Comparison of ENCODE assay signal across 8 cellular contexts in genomic region chr15:93072440-93073394, GRCh38. TPM values are rescaled to one million over a fixed set of nuclear protein-coding genes. Genes with fewer than 3 reads are reported as not detected.
DNase-seq lines count a peak whose midpoint lies in the region; ATAC-seq and TF ChIP-seq lines count a peak whose summit lies in the region.

No MANE protein-coding gene starts in this region.

- no peaks in the 10 kb centered on the region for H3K9me2 ChIP-seq in GM23338 (ENCODE audit: insufficient read depth)

- DNase-seq in GM23338 (ENCODE audit: low spot score): peak; percentile 90
- peak; percentile 28 for DNase-seq in NCI-H2227 treated with DMSO at 0.1 percent for 48 hours (lab: John Stamatoyannopoulos, UW)
- DNase-seq in cardiac fibroblast (ENCODE audit: low read depth in 2 of 2): peak; percentile 42 to 81
- DNase-seq in islet precursor cell: peak; percentile 88
- DNase-seq in stimulated activated CD4-positive, alpha-beta T cell treated with anti-CD3 and anti-CD28 coated beads, Interleukin-2, amount 100 ng/mL, for 48 hours: no peak
- no peak for DNase-seq in LoVo (ENCODE audit: low spot score)

- TF ChIP-seq CTCF in GM23338 (conservative IDR thresholded peaks at IDR 0.05; ENCODE audit: low read depth in 2 of 2): no peak
- no peak for TF ChIP-seq CTCF in cardiac fibroblast (IDR thresholded peaks at IDR 0.05; ENCODE audit: low read depth, low read length)

- H4K20me1 ChIP-seq in GM23338 (replicated peaks; ENCODE audit: insufficient read depth): peaks cover 34% of the 10 kb centered on the region

- H3K4me3 ChIP-seq in GM23338 (peak overlapping the region; percentile 72), cardiac fibroblast (replicated peaks in 1 of 2; ENCODE audit: low read depth in 2 of 2, low read length in 2 of 2) (peak overlapping the region; percentile 54 to 92), skin epidermis (peak overlapping the region; percentile 46 to 65 (median 50))

- H3K9me3 Mint-ChIP-seq in GM23338: no peaks in the 10 kb centered on the region

- peak overlapping the region; percentile 74; the same call in 1 of the 2 replicates for H2AFZ ChIP-seq in GM23338

- H3K27ac ChIP-seq in GM23338 (ENCODE audit: low read depth): peak overlapping the region; percentile 89
- H3K27ac ChIP-seq in skin epidermis: peak overlapping the region in 18 of 21 experiments; percentile 48 to 89 (median 80)

- peaks cover 4% of the 10 kb centered on the region for H3F3A ChIP-seq in GM23338 (replicated peaks; ENCODE audit: low read depth)

- peaks cover 23% of the 10 kb centered on the region for H3K27me3 Mint-ChIP-seq in GM23338 (ENCODE audit: insufficient read depth, low read depth, poor library complexity)

- H3K4me1 ChIP-seq in GM23338 (ENCODE audit: insufficient read depth): peaks cover 42% of the 10 kb centered on the region

- H3K4me2 ChIP-seq in GM23338: peak overlapping the region; percentile 95

- ATAC-seq in GM23338 (peak; percentile 76), GM18517 (IDR thresholded peaks at IDR 0.05; ENCODE audit: unreplicated experiment) (no peak)

- H3K27ac Mint-ChIP-seq in GM23338: peak overlapping the region; percentile 93

- peak overlapping the region; percentile 92 for H3K4me3 Mint-ChIP-seq in GM23338

- peaks cover 63% of the 10 kb centered on the region for H3K4me1 Mint-ChIP-seq in GM23338

- H3K36me3 ChIP-seq in GM23338 (ENCODE audit: insufficient read depth): no peaks in the 10 kb centered on the region

- peaks cover 24% of the 10 kb centered on the region for H3K36me3 Mint-ChIP-seq in GM23338 (ENCODE audit: low read depth)

- peaks cover 67% of the 10 kb centered on the region for H3K79me2 ChIP-seq in GM23338 (replicated peaks; ENCODE audit: insufficient read depth)

- peaks cover 20% of the 10 kb centered on the region for H3K27me3 ChIP-seq in GM23338 (ENCODE audit: insufficient read depth)

TF ChIP-seq in GM23338, 12 proteins besides CTCF, POLR2A, EP300 and RAD21:
- TF ChIP-seq CREB1 (CRISPR knock-in tag; IDR thresholded peaks at IDR 0.05; ENCODE audit: low read depth): peak; percentile 54
- TF ChIP-seq POLR2AphosphoS5 (IDR thresholded peaks at IDR 0.05; ENCODE audit: low read depth): peak; percentile 49; the same call in 1 of the 2 replicates
- no peak for TF ChIP-seq EZH2phosphoT487 (IDR thresholded peaks at IDR 0.05; ENCODE audit: unreplicated experiment)

RNA-seq across cellular contexts. Expression of gene RGMA, which starts 16.3 kb away (rescaled TPM):
- total RNA-seq in GM23338 (2014; rRNA removed; shearing (Covaris generic)): 24.6 and 34.2 TPM in 2 replicates
- 36.5 and 36.6 TPM in 2 replicates for polyA plus RNA-seq in GM23338 (2016; fragmentation: Nextera tagmentation; extraction: Ambion mirVana)

Comparison
In these comparisons a context has a peak if more than half of its experiments do, and no peak if none do; other contexts are left out.
1. DNase-seq: peak in GM23338 (single experiment), NCI-H2227 treated with DMSO at 0.1 percent for 48 hours (single experiment), cardiac fibroblast (2 of 2) and islet precursor cell (single experiment); none in stimulated activated CD4-positive, alpha-beta T cell treated with anti-CD3 and anti-CD28 coated beads, Interleukin-2, amount 100 ng/mL, for 48 hours (0 of 2) and LoVo (single experiment).
2. Peak in every context shown above with its lines, with median percentiles within 50 percentile points of each other: H3K4me3 ChIP-seq.